8 cellular contexts compared by ENCODE assay signal in the genomic region with DNA sequence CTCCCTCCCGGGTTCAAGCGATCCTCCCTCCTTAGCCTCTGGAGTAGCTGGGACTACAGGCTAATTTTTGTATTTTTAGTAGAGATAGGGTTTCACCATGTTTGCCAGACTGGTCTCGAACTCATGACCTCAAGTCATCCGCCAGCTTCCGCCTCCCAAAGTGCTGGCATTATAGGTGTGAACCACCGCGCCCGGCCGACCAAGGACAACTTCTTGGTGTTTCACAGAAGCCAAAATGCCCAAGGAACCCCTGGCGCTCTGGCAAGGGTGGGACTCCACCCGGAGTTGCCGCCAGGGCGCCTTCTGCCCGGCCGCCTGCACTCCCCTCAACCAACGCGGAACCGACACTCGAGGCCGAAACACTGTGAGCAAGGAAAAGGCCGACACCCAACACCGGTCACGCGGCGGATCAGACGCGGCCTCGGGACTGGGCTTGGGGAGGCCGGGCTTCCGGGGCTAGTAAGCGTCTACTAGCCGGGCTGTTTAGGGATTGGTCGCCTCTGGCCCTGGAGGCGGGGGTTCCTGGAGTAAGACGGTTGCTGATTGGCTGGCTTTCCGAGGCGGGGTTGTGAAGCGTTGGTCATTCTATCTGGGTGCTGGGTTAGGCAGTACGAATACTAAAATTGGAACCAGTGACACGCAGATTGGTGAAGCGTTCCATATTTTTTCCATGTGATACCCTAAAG. TPM values are rescaled to one million over a fixed set of nuclear protein-coding genes. Genes with fewer than 3 reads are reported as not detected.
DNase-seq lines count a peak whose midpoint lies in the region; ATAC-seq and TF ChIP-seq lines count a peak whose summit lies in the region.

No MANE protein-coding gene starts in this region.

- peak overlapping the region; percentile 49 for H3K4me3 Mint-ChIP-seq in activated T-helper 1 cell treated with anti-CD3 and anti-CD28 coated beads, Interleukin-12 subunit alpha, Interleukin-12 subunit beta, Interleukin-2, Interleukin-4 antibody, amounts not matched to agents 30 ng/mL and 10 ng/mL and 1 ng/mL, durations not matched to agents 14 hours and 24 hours and 36 hours

- no peak overlapping the region for H3K9ac ChIP-seq in mucosa of stomach (ENCODE audit: low read length)

- H3K4me1 ChIP-seq in esophagus squamous epithelium, result peaks cover 0 to 21% (median 9%) of the 10 kb centered on the region in 3 donors
- peaks cover 5% of the 10 kb centered on the region for H3K4me1 ChIP-seq in mucosa of stomach (ENCODE audit: control insufficient read depth, insufficient read depth, low read length)

- H3K4me1 Mint-ChIP-seq in activated T-helper 1 cell treated with anti-CD3 and anti-CD28 coated beads, Interleukin-12 subunit alpha, Interleukin-12 subunit beta, Interleukin-2, Interleukin-4 antibody, amounts not matched to agents 30 ng/mL and 10 ng/mL and 1 ng/mL, durations not matched to agents 14 hours and 24 hours and 36 hours (ENCODE audit: low read depth), result peaks cover 15% of the 10 kb centered on the region

- peaks cover 2% of the 10 kb centered on the region for H3K27me3 Mint-ChIP-seq in activated T-helper 1 cell treated with anti-CD3 and anti-CD28 coated beads, Interleukin-12 subunit alpha, Interleukin-12 subunit beta, Interleukin-2, Interleukin-4 antibody, amounts not matched to agents 30 ng/mL and 10 ng/mL and 1 ng/mL, durations not matched to agents 14 hours and 24 hours and 36 hours (ENCODE audit: insufficient read depth)

- intact Hi-C loops in activated T-helper 1 cell treated with anti-CD3 and anti-CD28 coated beads, Interleukin-12 subunit alpha, Interleukin-12 subunit beta, Interleukin-2, Interleukin-4 antibody, amounts not matched to agents 30 ng/mL and 10 ng/mL and 1 ng/mL, durations not matched to agents 14 hours and 24 hours and 36 hours (cut with micrococcal nuclease), result loop anchor here (1.0 to 5.0 kb wide), 2 partner anchors 16 to 87 kb away; partner anchors contain the start of genes PTRH1 and STXBP1
- intact Hi-C loops in esophagus squamous epithelium (cut with DNase I), result no loop called here

- TF ChIP-seq CTCF in GM10266 (IDR thresholded peaks at IDR 0.05; ENCODE audit: control insufficient read depth, insufficient read depth, low read depth, missing control alignments) (no peak), esophagus squamous epithelium (IDR thresholded peaks at IDR 0.05) (peak in 3 of 6 experiments; percentile 26 to 41 (median 32))

- ATAC-seq in HG02798 (IDR thresholded peaks at IDR 0.05; ENCODE audit: poor library complexity, unreplicated experiment), result peak; percentile 73

- H3K36me3 Mint-ChIP-seq in activated T-helper 1 cell treated with anti-CD3 and anti-CD28 coated beads, Interleukin-12 subunit alpha, Interleukin-12 subunit beta, Interleukin-2, Interleukin-4 antibody, amounts not matched to agents 30 ng/mL and 10 ng/mL and 1 ng/mL, durations not matched to agents 14 hours and 24 hours and 36 hours (ENCODE audit: low read depth), result no peaks in the 10 kb centered on the region

- DNase-seq in GM10266 (ENCODE audit: extremely low spot score) (peak; percentile 89), NOMO-1 treated with DMSO at 0.1 percent for 48 hours (lab: John Stamatoyannopoulos, UW; ENCODE audit: unreplicated experiment) (peak; percentile 84), esophagus squamous epithelium (lab: John Stamatoyannopoulos, UW) (peak; percentile 84), NCI-H1694 treated with DMSO at 0.1 percent for 48 hours (lab: John Stamatoyannopoulos, UW) (no peak)
- peak; percentile 82 for DNase-seq in activated T-helper 1 cell treated with anti-CD3 and anti-CD28 coated beads, Interleukin-12 subunit alpha, Interleukin-12 subunit beta, Interleukin-2, Interleukin-4 antibody, amounts not matched to agents 30 ng/mL and 10 ng/mL and 1 ng/mL, durations not matched to agents 14 hours and 24 hours and 36 hours (ENCODE audit: low spot score)
- peak; percentile 58 to 73 for DNase-seq in stimulated activated CD8-positive, alpha-beta memory T cell treated with anti-CD3 and anti-CD28 coated beads, Interleukin-4, amount 100 ng/mL, for 1 hour (ENCODE audit: low read depth in 2 of 2, low spot score in 1 of 2)

- peak in 3 of 4 donors; percentile 17 to 53 (median 41) for TF ChIP-seq POLR2A in esophagus squamous epithelium (IDR thresholded peaks at IDR 0.05)

- H3K36me3 ChIP-seq in esophagus squamous epithelium (no peaks in the 10 kb centered on the region), mucosa of stomach (ENCODE audit: control insufficient read depth, insufficient read depth, low read length) (no peaks in the 10 kb centered on the region)

- H3K4me3 ChIP-seq in esophagus squamous epithelium (peak overlapping the region in 3 of 4 donors; percentile 25 to 57 (median 39)), mucosa of stomach (ENCODE audit: low read length) (peak overlapping the region; percentile 32)

- peak overlapping the region; percentile 75 to 89 (median 84) for H3K27ac ChIP-seq in esophagus squamous epithelium

- H3K27me3 ChIP-seq in esophagus squamous epithelium, result no peaks in the 10 kb centered on the region
- no peaks in the 10 kb centered on the region for H3K27me3 ChIP-seq in mucosa of stomach (ENCODE audit: control insufficient read depth, insufficient read depth, low read length)

- peak overlapping the region; percentile 22 for H3K27ac Mint-ChIP-seq in activated T-helper 1 cell treated with anti-CD3 and anti-CD28 coated beads, Interleukin-12 subunit alpha, Interleukin-12 subunit beta, Interleukin-2, Interleukin-4 antibody, amounts not matched to agents 30 ng/mL and 10 ng/mL and 1 ng/mL, durations not matched to agents 14 hours and 24 hours and 36 hours

- 21 to 23% methylated on average over 8 to 9 of the region's 41 CpGs for WGBS in esophagus squamous epithelium, 2 donors

- no peaks in the 10 kb centered on the region for H3K9me3 Mint-ChIP-seq in activated T-helper 1 cell treated with anti-CD3 and anti-CD28 coated beads, Interleukin-12 subunit alpha, Interleukin-12 subunit beta, Interleukin-2, Interleukin-4 antibody, amounts not matched to agents 30 ng/mL and 10 ng/mL and 1 ng/mL, durations not matched to agents 14 hours and 24 hours and 36 hours

- H3K9me3 ChIP-seq in esophagus squamous epithelium (no peaks in the 10 kb centered on the region), mucosa of stomach (ENCODE audit: control insufficient read depth, low read length) (no peaks in the 10 kb centered on the region)

RNA-seq across cellular contexts. Expression of gene CFAP157, which starts 7.7 kb away (rescaled TPM):
- 0.20 and 0.26 TPM in 2 replicates for total RNA-seq in activated T-helper 1 cell treated with anti-CD3 and anti-CD28 coated beads, Interleukin-12 subunit alpha, Interleukin-12 subunit beta, Interleukin-2, Interleukin-4 antibody, amounts not matched to agents 30 ng/mL and 10 ng/mL and 1 ng/mL, durations not matched to agents 14 hours and 24 hours and 36 hours
- total RNA-seq in esophagus squamous epithelium, result under 1 TPM in 1 of 4 donors, not detected in 3; 0.19 TPM

RNA-seq across cellular contexts. Expression of gene PTRH1, which starts 16.3 kb away (rescaled TPM):
- total RNA-seq in activated T-helper 1 cell treated with anti-CD3 and anti-CD28 coated beads, Interleukin-12 subunit alpha, Interleukin-12 subunit beta, Interleukin-2, Interleukin-4 antibody, amounts not matched to agents 30 ng/mL and 10 ng/mL and 1 ng/mL, durations not matched to agents 14 hours and 24 hours and 36 hours, result 22.9 and 23.5 TPM in 2 replicates
- 10 to 100 TPM in 3 of 4 donors, 1 to 10 TPM in 1; 4.5 to 12.6 (median 11.6) TPM for total RNA-seq in esophagus squamous epithelium

RNA-seq across cellular contexts. Expression of gene TTC16, which starts 16.8 kb away (rescaled TPM):
- total RNA-seq in activated T-helper 1 cell treated with anti-CD3 and anti-CD28 coated beads, Interleukin-12 subunit alpha, Interleukin-12 subunit beta, Interleukin-2, Interleukin-4 antibody, amounts not matched to agents 30 ng/mL and 10 ng/mL and 1 ng/mL, durations not matched to agents 14 hours and 24 hours and 36 hours, result 0.10 TPM in 1 of 2 replicates, not detected in the other
- under 1 TPM in 2 of 4 donors, not detected in 2; under 0.01 to 0.23 TPM for total RNA-seq in esophagus squamous epithelium

RNA-seq across cellular contexts. Expression of gene TOR2A, which starts 36.0 kb away (rescaled TPM):
- total RNA-seq in activated T-helper 1 cell treated with anti-CD3 and anti-CD28 coated beads, Interleukin-12 subunit alpha, Interleukin-12 subunit beta, Interleukin-2, Interleukin-4 antibody, amounts not matched to agents 30 ng/mL and 10 ng/mL and 1 ng/mL, durations not matched to agents 14 hours and 24 hours and 36 hours, result 16.6 and 18.9 TPM in 2 replicates
- 10 to 100 TPM; 10.7 to 12.5 (median 11.5) TPM for total RNA-seq in esophagus squamous epithelium
